Comparison of ENCODE assay signal across 14 cellular contexts in the genomic region with DNA sequence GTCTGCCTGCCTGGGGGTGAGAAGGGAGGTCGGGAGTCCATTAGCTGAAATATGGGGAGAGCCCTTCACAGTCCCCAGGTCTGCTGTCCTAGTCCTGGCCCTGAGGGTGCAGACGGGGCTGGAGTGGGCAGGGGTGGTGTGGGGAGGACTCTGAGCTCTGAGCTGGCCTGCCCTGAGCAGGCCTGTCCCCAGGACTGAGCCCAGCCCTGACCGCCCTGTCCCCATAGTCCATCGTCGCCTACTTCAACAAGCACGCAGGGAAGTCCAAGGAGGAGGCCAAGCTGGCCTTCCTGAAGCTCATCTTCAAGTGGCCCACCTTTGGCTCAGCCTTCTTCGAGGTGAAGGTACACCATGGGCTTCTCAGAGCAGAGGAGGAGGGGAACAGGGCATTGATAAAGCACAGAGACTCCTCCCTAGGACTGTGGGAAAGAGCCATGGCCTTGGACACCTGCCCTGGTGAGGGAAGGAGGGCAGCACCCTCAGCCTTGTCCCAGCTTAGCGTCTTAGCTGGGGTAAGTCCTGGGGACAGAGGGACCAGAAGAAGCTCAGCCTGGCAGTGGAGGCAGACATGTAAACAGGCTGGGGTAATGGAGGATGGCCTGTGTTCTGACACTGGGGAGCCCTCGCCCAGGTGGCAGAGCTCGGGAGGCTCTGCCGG.
"Had no signal": no experiment of that assay in that cellular context is flagged by ENCODE, and none has a peak within 500 bp of the region (broad histone marks: within the 10 kb centered on the region; RNA-seq: fewer than 3 reads in every experiment).

No MANE protein-coding gene starts in this region.

- H3K9me3 Mint-ChIP-seq: activated naive CD4-positive, alpha-beta T cell treated with anti-CD3 and anti-CD28 coated beads for 36 hours; activated T-helper 2 cell treated with anti-CD3 and anti-CD28 coated beads, Interferon-gamma antibody, Interleukin-2, Interleukin-4, amounts not matched to agents 10 μg/mL and 5 μg/mL and 100 μg/mL, durations not matched to agents 14 hours and 24 hours and 36 hours; natural killer cell treated with Interleukin-12 subunit alpha and Interleukin-12 subunit beta and Interleukin-15 and Interleukin-18, amount 100 ng/mL, for 72 hours; stimulated activated memory B cell treated with anti-CD40 and anti-IgM and Interleukin-4, amounts not matched to agents 10 μg/mL and 1 μg/mL and 100 μg/mL, for 72 hours; T-cell had no signal

- DNase-seq: activated CD4-positive, alpha-beta T cell treated with anti-CD3 and anti-CD28 coated beads, Interleukin-2, amount 50 U/mL, for 1 hour; activated naive CD4-positive, alpha-beta T cell treated with anti-CD3 and anti-CD28 coated beads for 36 hours; activated T-cell treated with anti-CD3 and anti-CD28 coated beads for 4 hours; stimulated activated CD4-positive, alpha-beta T cell treated with anti-CD3 and anti-CD28 coated beads, Interleukin-2, amount 100 ng/mL, for 48 hours; T-helper 9 cell; transverse colon had no signal

- H3K4me1 Mint-ChIP-seq: T-cell had no signal

- H3K27ac Mint-ChIP-seq: activated naive CD4-positive, alpha-beta T cell treated with anti-CD3 and anti-CD28 coated beads for 36 hours; activated T-helper 2 cell treated with anti-CD3 and anti-CD28 coated beads, Interferon-gamma antibody, Interleukin-2, Interleukin-4, amounts not matched to agents 10 μg/mL and 5 μg/mL and 100 μg/mL, durations not matched to agents 14 hours and 24 hours and 36 hours; natural killer cell treated with Interleukin-12 subunit alpha and Interleukin-12 subunit beta and Interleukin-15 and Interleukin-18, amount 100 ng/mL, for 72 hours; stimulated activated memory B cell treated with anti-CD40 and anti-IgM and Interleukin-4, amounts not matched to agents 10 μg/mL and 1 μg/mL and 100 μg/mL, for 72 hours; T-cell had no signal

- H3K4me3 Mint-ChIP-seq: activated naive CD4-positive, alpha-beta T cell treated with anti-CD3 and anti-CD28 coated beads for 36 hours; natural killer cell treated with Interleukin-12 subunit alpha and Interleukin-12 subunit beta and Interleukin-15 and Interleukin-18, amount 100 ng/mL, for 72 hours; stimulated activated memory B cell treated with anti-CD40 and anti-IgM and Interleukin-4, amounts not matched to agents 10 μg/mL and 1 μg/mL and 100 μg/mL, for 72 hours; T-cell had no signal

- H3K36me3 ChIP-seq: ovary, transverse colon had no signal

- ATAC-seq: activated CD4-positive, CD25-positive, alpha-beta regulatory T cell treated with anti-CD3 and anti-CD28 coated beads, Interleukin-2, amount 50 U/mL, for 24 hours; natural killer cell treated with Interleukin-12 subunit alpha and Interleukin-12 subunit beta and Interleukin-15 and Interleukin-18, amount 100 ng/mL, for 72 hours; T-cell had no signal

- H3K4me3 ChIP-seq: esophagus muscularis mucosa, hepatocyte, ovary, transverse colon had no signal

- H3K27me3 ChIP-seq: esophagus muscularis mucosa, hepatocyte, ovary, transverse colon had no signal

- H3K4me1 ChIP-seq: esophagus muscularis mucosa, transverse colon had no signal

- H3K27ac ChIP-seq: esophagus muscularis mucosa, hepatocyte, ovary, transverse colon had no signal

- H3K9me3 ChIP-seq: esophagus muscularis mucosa, ovary, transverse colon had no signal

- H3K36me3 Mint-ChIP-seq: natural killer cell treated with Interleukin-12 subunit alpha and Interleukin-12 subunit beta and Interleukin-15 and Interleukin-18, amount 100 ng/mL, for 72 hours; stimulated activated memory B cell treated with anti-CD40 and anti-IgM and Interleukin-4, amounts not matched to agents 10 μg/mL and 1 μg/mL and 100 μg/mL, for 72 hours; T-cell had no signal
